ENCODE assay signal across 16 cellular contexts in genomic region chrX:9622128-9622527, GRCh38.
A peak's percentile ranks its signal among the peaks of the same experiment; 100 is the strongest.
DNase-seq lines count a peak whose midpoint lies in the region; ATAC-seq lines count a peak whose summit lies in the region.
"Had no signal": no experiment of that assay in that cellular context is flagged by ENCODE, and none has a peak within 500 bp of the region (broad histone marks: within the 10 kb centered on the region; RNA-seq: fewer than 3 reads in every experiment).

No MANE protein-coding gene starts in this region.

- no peaks in the 10 kb centered on the region for H3K9me3 Mint-ChIP-seq in T-helper 2 cell treated with Interferon-gamma antibody and Interleukin-4, amounts not matched to agents 5 μg/mL and 100 μg/mL, for 36 hours
- H3K9me3 Mint-ChIP-seq in activated T-cell treated with anti-CD3 and anti-CD28 coated beads, Interleukin-2, amount 50 U/mL, for 4 hours, result no peaks in the 10 kb centered on the region
- H3K9me3 Mint-ChIP-seq: HFFc6 had no signal

- DNase-seq in activated T-cell treated with anti-CD3 and anti-CD28 coated beads for 48 hours (ENCODE audit: low read depth), result peak; percentile 5
- DNase-seq in activated T-cell treated with anti-CD3 and anti-CD28 coated beads for 4 hours, result no peak
- peak; percentile 32 for DNase-seq in T-helper 2 cell treated with Interferon-gamma antibody and Interleukin-4, amounts not matched to agents 5 μg/mL and 100 μg/mL, for 36 hours (ENCODE audit: low spot score)
- no peak for DNase-seq in activated T-cell treated with anti-CD3 and anti-CD28 coated beads, Interleukin-2, amount 50 U/mL, for 4 hours
- DNase-seq in stimulated activated CD4-positive, alpha-beta T cell treated with anti-CD3 and anti-CD28 coated beads, TNF-alpha, amount 100 ng/mL, for 24 hours (ENCODE audit: low read depth in 3 of 3), result peak in 2 of 3 experiments; percentile 10 to 12
- no peak for DNase-seq in H4 (ENCODE audit: low spot score)
- DNase-seq in NCI-H1694 (lab: John Stamatoyannopoulos, UW), result no peak
- DNase-seq: COR-L47, HFFc6, KG1, NCI-H1417 treated with DMSO at 0.1 percent for 48 hours, NCI-H2029, NCI-H2171, NCI-H446, NCI-H69 had no signal

- H3K36me3 Mint-ChIP-seq in T-helper 2 cell treated with Interferon-gamma antibody and Interleukin-4, amounts not matched to agents 5 μg/mL and 100 μg/mL, for 36 hours (ENCODE audit: low read depth), result peaks cover 9% of the 10 kb centered on the region
- peaks cover 16% of the 10 kb centered on the region for H3K36me3 Mint-ChIP-seq in activated T-cell treated with anti-CD3 and anti-CD28 coated beads, Interleukin-2, amount 50 U/mL, for 4 hours (ENCODE audit: insufficient read depth)

- H3K4me1 Mint-ChIP-seq in T-helper 2 cell treated with Interferon-gamma antibody and Interleukin-4, amounts not matched to agents 5 μg/mL and 100 μg/mL, for 36 hours (ENCODE audit: low read depth), result peaks cover 10% of the 10 kb centered on the region
- H3K4me1 Mint-ChIP-seq in activated T-cell treated with anti-CD3 and anti-CD28 coated beads, Interleukin-2, amount 50 U/mL, for 4 hours (ENCODE audit: low read depth), result peaks cover 51% of the 10 kb centered on the region

- H3K4me3 Mint-ChIP-seq in T-helper 2 cell treated with Interferon-gamma antibody and Interleukin-4, amounts not matched to agents 5 μg/mL and 100 μg/mL, for 36 hours, result no peak overlapping the region
- no peak overlapping the region for H3K4me3 Mint-ChIP-seq in activated T-cell treated with anti-CD3 and anti-CD28 coated beads, Interleukin-2, amount 50 U/mL, for 4 hours
- H3K4me3 Mint-ChIP-seq: HFFc6 had no signal

- ATAC-seq in activated T-cell treated with anti-CD3 and anti-CD28 coated beads, Interleukin-2, amount 50 U/mL, for 4 hours, result peak; percentile 60 to 61
- ATAC-seq: HepG2 had no signal

- no peaks in the 10 kb centered on the region for H3K27me3 Mint-ChIP-seq in T-helper 2 cell treated with Interferon-gamma antibody and Interleukin-4, amounts not matched to agents 5 μg/mL and 100 μg/mL, for 36 hours (ENCODE audit: low read depth)
- H3K27me3 Mint-ChIP-seq in activated T-cell treated with anti-CD3 and anti-CD28 coated beads, Interleukin-2, amount 50 U/mL, for 4 hours (ENCODE audit: low read depth), result no peaks in the 10 kb centered on the region

- no peak overlapping the region for H3K27ac Mint-ChIP-seq in T-helper 2 cell treated with Interferon-gamma antibody and Interleukin-4, amounts not matched to agents 5 μg/mL and 100 μg/mL, for 36 hours
- H3K27ac Mint-ChIP-seq: HFFc6 had no signal

Comparison
In these comparisons a context has a peak if more than half of its experiments do, and no peak if none do; other contexts are left out.
1. DNase-seq: peak in activated T-cell treated with anti-CD3 and anti-CD28 coated beads for 48 hours (single experiment), T-helper 2 cell treated with Interferon-gamma antibody and Interleukin-4, amounts not matched to agents 5 μg/mL and 100 μg/mL, for 36 hours (single experiment) and stimulated activated CD4-positive, alpha-beta T cell treated with anti-CD3 and anti-CD28 coated beads, TNF-alpha, amount 100 ng/mL, for 24 hours (2 of 3); none in activated T-cell treated with anti-CD3 and anti-CD28 coated beads for 4 hours (single experiment), activated T-cell treated with anti-CD3 and anti-CD28 coated beads, Interleukin-2, amount 50 U/mL, for 4 hours (single experiment), H4 (single experiment) and NCI-H1694 (single experiment).